In genomic region chr2:223260681-223261080, GRCh38 we compare ENCODE assay signal across 1 cellular context.
TF ChIP-seq lines count a peak whose summit lies in the region.

No MANE protein-coding gene starts in this region.

TF ChIP-seq in endothelial cell of umbilical vein, 7 proteins besides CTCF, POLR2A, EP300 and RAD21:
- TF ChIP-seq JUN (IDR thresholded peaks at IDR 0.05; ENCODE audit: borderline replicate concordance, insufficient read depth, insufficient read length, low read depth), result peak; percentile 63
- TF ChIP-seq POLR2AphosphoS5 (IDR thresholded peaks at IDR 0.05; ENCODE audit: insufficient read depth, low read depth, low read length), result no peak
- TF ChIP-seq MYC (IDR thresholded peaks at IDR 0.05; ENCODE audit: low read depth, low read length), result no peak
- TF ChIP-seq FOS (IDR thresholded peaks at IDR 0.05; ENCODE audit: borderline replicate concordance, insufficient read depth, low read length), result peak; percentile 50
